Comparison of ENCODE assay signal across 12 cellular contexts in the genomic region with DNA sequence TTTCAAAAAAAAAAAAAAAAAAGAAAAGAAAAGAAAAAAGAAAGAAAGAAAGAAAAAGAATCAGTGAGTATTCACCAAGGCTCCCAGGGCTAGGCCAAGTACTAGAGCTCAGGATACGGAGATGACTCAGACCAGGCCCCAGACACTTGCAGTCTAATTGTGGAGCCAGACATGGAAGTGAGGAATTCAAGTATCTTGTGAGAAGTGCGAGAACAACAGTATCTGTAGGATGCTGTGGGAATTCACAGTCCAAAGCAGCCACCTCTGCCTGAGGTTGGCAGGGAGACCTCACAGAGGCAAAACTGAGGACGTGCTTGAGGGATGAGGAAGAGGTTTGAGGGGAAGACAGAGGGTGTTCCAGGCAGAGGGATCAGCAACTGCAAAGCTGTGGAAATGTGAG. TPM values are rescaled to one million over a fixed set of nuclear protein-coding genes. Genes with fewer than 3 reads are reported as not detected.
DNase-seq lines count a peak whose midpoint lies in the region; ATAC-seq and TF ChIP-seq lines count a peak whose summit lies in the region.
"Had no signal": no experiment of that assay in that cellular context is flagged by ENCODE, and none has a peak within 500 bp of the region (broad histone marks: within the 10 kb centered on the region; RNA-seq: fewer than 3 reads in every experiment).

No MANE protein-coding gene starts in this region.

- H3K27me3 Mint-ChIP-seq in activated CD8-positive, alpha-beta T cell treated with anti-CD3 and anti-CD28 coated beads for 36 hours = peaks cover 2% of the 10 kb centered on the region
- peaks cover 4 to 34% (median 9%) of the 10 kb centered on the region in 3 donors for H3K27me3 Mint-ChIP-seq in immature natural killer cell (ENCODE audit: low read depth in 3 of 3)

- DNase-seq in AG08396 (ENCODE audit: low spot score) = peak; percentile 60
- DNase-seq in HCEC 1CT = peak; percentile 54
- no peak for DNase-seq in activated CD8-positive, alpha-beta T cell treated with anti-CD3 and anti-CD28 coated beads for 36 hours
- DNase-seq in immature natural killer cell = no peak
- no peak for DNase-seq in left colon
- DNase-seq in COLO668 (lab: John Stamatoyannopoulos, UW; ENCODE audit: unreplicated experiment) = no peak
- DNase-seq: DMS79 treated with DMSO at 0.1 percent for 48 hours, stomach had no signal

- CTCF ChIA-PET in activated CD8-positive, alpha-beta T cell treated with anti-CD3 and anti-CD28 coated beads for 36 hours (lab: Charles Lee) = interaction anchor here (0.8 to 2.8 kb wide), 3 partner anchors 14 to 351 kb away, joined by 3 to 8 read pairs (median 4); a partner anchor contains a TSS

- H3K36me3 Mint-ChIP-seq in activated CD8-positive, alpha-beta T cell treated with anti-CD3 and anti-CD28 coated beads for 36 hours (ENCODE audit: low read depth) = no peaks in the 10 kb centered on the region
- H3K36me3 Mint-ChIP-seq in immature natural killer cell = no peaks in the 10 kb centered on the region

- intact Hi-C loops in activated CD8-positive, alpha-beta T cell treated with anti-CD3 and anti-CD28 coated beads for 36 hours (cut with micrococcal nuclease) = no loop called here
- intact Hi-C loops in left colon (cut with DNase I, micrococcal nuclease) = no loop called here

- POLR2A ChIA-PET in activated CD8-positive, alpha-beta T cell treated with anti-CD3 and anti-CD28 coated beads for 36 hours (lab: Charles Lee) = no interaction called here

- no peak for TF ChIP-seq CTCF in activated CD8-positive, alpha-beta T cell treated with anti-CD3 and anti-CD28 coated beads for 36 hours (IDR thresholded peaks at IDR 0.05)

- H3K4me1 Mint-ChIP-seq in activated CD8-positive, alpha-beta T cell treated with anti-CD3 and anti-CD28 coated beads for 36 hours (ENCODE audit: low read depth) = peaks cover 16% of the 10 kb centered on the region
- peaks cover 0 to 14% of the 10 kb centered on the region in 2 donors for H3K4me1 Mint-ChIP-seq in immature natural killer cell

- H3K9me3 Mint-ChIP-seq in activated CD8-positive, alpha-beta T cell treated with anti-CD3 and anti-CD28 coated beads for 36 hours = no peaks in the 10 kb centered on the region
- H3K9me3 Mint-ChIP-seq in immature natural killer cell = no peaks in the 10 kb centered on the region

- no peak overlapping the region for H3K27ac Mint-ChIP-seq in activated CD8-positive, alpha-beta T cell treated with anti-CD3 and anti-CD28 coated beads for 36 hours
- H3K27ac Mint-ChIP-seq in immature natural killer cell = peak overlapping the region in 4 of 6 donors; percentile 29 to 78 (median 52)

- no peak for ATAC-seq in activated CD8-positive, alpha-beta T cell treated with anti-CD3 and anti-CD28 coated beads for 36 hours
- ATAC-seq in HG03520 (IDR thresholded peaks at IDR 0.05; ENCODE audit: unreplicated experiment) (no peak), left colon (no peak), GM19467 (IDR thresholded peaks at IDR 0.05; ENCODE audit: unreplicated experiment) (no peak)

- H3K4me3 Mint-ChIP-seq in activated CD8-positive, alpha-beta T cell treated with anti-CD3 and anti-CD28 coated beads for 36 hours = peak overlapping the region; percentile 80
- H3K4me3 Mint-ChIP-seq in immature natural killer cell = peak overlapping the region; percentile 57 to 71 (median 64)

RNA-seq across cellular contexts. Expression of a gene that starts 14.0 kb away (rescaled TPM):
- total RNA-seq in activated CD8-positive, alpha-beta T cell treated with anti-CD3 and anti-CD28 coated beads for 36 hours = 1,000 to 10,000 TPM; 3,042 to 3,081 TPM
- 1,000 to 10,000 TPM in 2 of 3 donors, 100 to 1,000 TPM in 1; 741 to 1,156 (median 1,018) TPM for polyA plus RNA-seq in immature natural killer cell
- 1,000 to 10,000 TPM; 1,798 to 1,835 TPM for total RNA-seq in left colon

RNA-seq across cellular contexts. Expression of a gene that starts 20.4 kb away (rescaled TPM):
- total RNA-seq in activated CD8-positive, alpha-beta T cell treated with anti-CD3 and anti-CD28 coated beads for 36 hours = 1 to 10 TPM; 3.5 to 3.6 TPM
- not detected for polyA plus RNA-seq in immature natural killer cell
- total RNA-seq in left colon = under 1 TPM in 1 of 2 donors, not detected in 1; 0.31 TPM

RNA-seq across cellular contexts. Expression of a gene that starts 24.3 kb away (rescaled TPM):
- total RNA-seq in activated CD8-positive, alpha-beta T cell treated with anti-CD3 and anti-CD28 coated beads for 36 hours = 100 to 1,000 TPM; 116 to 121 TPM
- polyA plus RNA-seq in immature natural killer cell = 100 to 1,000 TPM; 244 to 365 (median 317) TPM
- total RNA-seq in left colon = 100 to 1,000 TPM; 101 to 106 TPM

RNA-seq across cellular contexts. Expression of a gene that starts 28.5 kb away (rescaled TPM):
- total RNA-seq in activated CD8-positive, alpha-beta T cell treated with anti-CD3 and anti-CD28 coated beads for 36 hours = not detected
- not detected for polyA plus RNA-seq in immature natural killer cell
- total RNA-seq in left colon = not detected
- total RNA-seq: cerebellum, NCI-H460, stomach had no signal
- polyA plus RNA-seq: stomach had no signal

RNA-seq across cellular contexts. Expression of a gene that starts 40.2 kb away (rescaled TPM):
- 1 to 10 TPM; 2.5 TPM for total RNA-seq in activated CD8-positive, alpha-beta T cell treated with anti-CD3 and anti-CD28 coated beads for 36 hours
- not detected for polyA plus RNA-seq in immature natural killer cell
- 1 to 10 TPM in 1 of 2 donors, under 1 TPM in 1; 0.92 to 1.1 TPM for total RNA-seq in left colon

Comparison
In these comparisons a context has a peak if more than half of its experiments do, and no peak if none do; other contexts are left out.
1. DNase-seq: peak in AG08396 (single experiment) and HCEC 1CT (single experiment); none in activated CD8-positive, alpha-beta T cell treated with anti-CD3 and anti-CD28 coated beads for 36 hours (single experiment), immature natural killer cell (0 of 3), left colon (0 of 2) and COLO668 (single experiment).